ENCODE assay signal across 8 cellular contexts in genomic region chr17:17724991-17725852, GRCh38. TPM values are rescaled to one million over a fixed set of nuclear protein-coding genes. Genes with fewer than 3 reads are reported as not detected.
A peak's percentile ranks its signal among the peaks of the same experiment; 100 is the strongest.
DNase-seq lines count a peak whose midpoint lies in the region; FAIRE-seq and TF ChIP-seq lines count a peak whose summit lies in the region.

No MANE protein-coding gene starts in this region.

- TF ChIP-seq CTCF in GM10266 (IDR thresholded peaks at IDR 0.05; ENCODE audit: control insufficient read depth, insufficient read depth, low read depth, missing control alignments) (no peak), fibroblast of the aortic adventitia (IDR thresholded peaks at IDR 0.05; ENCODE audit: insufficient read depth, low read length) (no peak)

- H3K4me1 ChIP-seq in rectal smooth muscle tissue (ENCODE audit: control insufficient read depth, insufficient read depth, low read length): no peaks in the 10 kb centered on the region

- H3K9ac ChIP-seq in rectal smooth muscle tissue (ENCODE audit: low read length): no peak overlapping the region

- DNase-seq in GM10266 (ENCODE audit: extremely low spot score) (peak; percentile 62), fibroblast of the aortic adventitia (ENCODE audit: low read depth) (no peak), middle frontal gyrus (ENCODE audit: extremely low spot score, low spot score) (no peak), NCI-H2227 (lab: John Stamatoyannopoulos, UW; ENCODE audit: unreplicated experiment) (no peak), frontal cortex (ENCODE audit: low spot score in 2 of 2) (no peak)
- DNase-seq in stimulated activated naive CD4-positive, alpha-beta T cell treated with Interleukin-2 at 50 U/mL for 16 hours (lab: John Stamatoyannopoulos, UW): no peak

- peaks cover 4% of the 10 kb centered on the region for H3K36me3 ChIP-seq in rectal smooth muscle tissue (ENCODE audit: control insufficient read depth, insufficient read depth, low read length)

- peak overlapping the region; percentile 60 for H3K4me3 ChIP-seq in fibroblast of the aortic adventitia (ENCODE audit: low read depth, low read length)
- no peak overlapping the region for H3K4me3 ChIP-seq in rectal smooth muscle tissue (ENCODE audit: low read length)

- FAIRE-seq in frontal cortex (lab: Jason Lieb, UNC): no peak

- peak overlapping the region; percentile 66 for H3K27ac ChIP-seq in rectal smooth muscle tissue (ENCODE audit: low read depth, low read length)

- H3K27me3 ChIP-seq in rectal smooth muscle tissue (ENCODE audit: control insufficient read depth, insufficient read depth, low read length): no peaks in the 10 kb centered on the region

TF ChIP-seq in PFSK-1, 5 proteins besides CTCF, POLR2A, EP300 and RAD21:
- TF ChIP-seq SIN3A (IDR thresholded peaks at IDR 0.05; ENCODE audit: borderline replicate concordance, insufficient read depth, low read length): no peak
- TF ChIP-seq FOXP2 (optimal IDR thresholded peaks at IDR 0.05; ENCODE audit: borderline replicate concordance, extremely low read depth, extremely low read length, insufficient read depth): peak; percentile 70
- no peak for TF ChIP-seq TAF1 (IDR thresholded peaks at IDR 0.05; ENCODE audit: borderline replicate concordance, insufficient read depth, low read length)
- 0 out of 2 replicates have a peak, but pooled peaks have one; percentile 1 for TF ChIP-seq POLR2AphosphoS5 (IDR thresholded peaks at IDR 0.05; ENCODE audit: low read depth, low read length)
- no peak for TF ChIP-seq REST (IDR thresholded peaks at IDR 0.05; ENCODE audit: insufficient read depth in 1 of 2, low read depth in 2 of 2, low read length in 2 of 2)

RNA-seq across cellular contexts. Expression of gene RAI1, which starts 44.0 kb away (rescaled TPM):
- polyA plus RNA-seq in PFSK-1 (2012; ENCODE audit: insufficient read length, low read depth): 52.1 TPM
- total RNA-seq in fibroblast of the aortic adventitia (ENCODE audit: low replicate concordance) (7.5 and 9.1 TPM in 2 replicates), frontal cortex (16.7 TPM)
